In the genomic region with DNA sequence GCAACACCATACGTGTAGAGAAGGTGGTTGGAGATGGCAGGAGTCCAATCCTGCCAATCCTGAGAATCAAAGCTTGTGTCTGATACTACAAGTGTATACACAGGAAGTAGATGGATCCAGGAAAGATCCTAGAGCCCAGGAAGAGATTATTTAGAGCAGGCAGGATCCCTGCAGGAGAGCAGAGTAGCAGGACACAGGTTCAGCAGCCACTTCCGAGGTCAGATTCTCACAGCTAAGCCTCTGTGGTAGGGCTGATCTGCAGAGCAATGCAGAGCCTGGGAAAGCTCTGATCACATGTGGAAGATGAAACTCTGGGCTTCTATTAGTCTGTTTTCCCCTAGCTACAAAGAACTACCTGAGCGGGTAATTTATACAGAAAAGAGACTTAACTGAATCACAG, we compare ENCODE assay signal across 36 cellular contexts.
"Had no signal": no experiment of that assay in that cellular context is flagged by ENCODE, and none has a peak within 500 bp of the region (broad histone marks: within the 10 kb centered on the region; RNA-seq: fewer than 3 reads in every experiment).

No MANE protein-coding gene starts in this region.

- H3K4me2 ChIP-seq: PC-9 had no signal

- FAIRE-seq: astrocyte, RCC 7860 had no signal

- H3K36me3 ChIP-seq: adrenal gland, breast epithelium, WERI-Rb-1 had no signal

- H2AFZ ChIP-seq: PC-9 had no signal

- H3K4me3 Mint-ChIP-seq: activated CD4-positive, alpha-beta T cell treated with anti-CD3 and anti-CD28 coated beads, Interleukin-2, amount 10 ng/mL, durations not matched to agents 24 days and 14 days; activated CD8-positive, alpha-beta T cell treated with anti-CD3 and anti-CD28 coated beads, Interleukin-2, amount 10 ng/mL, durations not matched to agents 7 days and 5 days; activated naive CD4-positive, alpha-beta T cell treated with anti-CD3 and anti-CD28 coated beads for 36 hours; activated T-cell treated with anti-CD3 and anti-CD28 coated beads, Interleukin-2, amount 50 U/mL, for 4 hours; activated T-helper 1 cell treated with anti-CD3 and anti-CD28 coated beads, Interleukin-12 subunit alpha, Interleukin-12 subunit beta, Interleukin-2, Interleukin-4 antibody, amounts not matched to agents 30 ng/mL and 10 ng/mL and 1 ng/mL, durations not matched to agents 14 hours and 24 hours and 36 hours had no signal

- H3K9me3 ChIP-seq: adrenal gland, body of pancreas, breast epithelium had no signal

- H3K27ac Mint-ChIP-seq: activated CD4-positive, alpha-beta T cell treated with anti-CD3 and anti-CD28 coated beads, Interleukin-2, amount 10 ng/mL, durations not matched to agents 24 days and 14 days; activated CD8-positive, alpha-beta T cell treated with anti-CD3 and anti-CD28 coated beads, Interleukin-2, amount 10 ng/mL, durations not matched to agents 7 days and 5 days; activated naive CD4-positive, alpha-beta T cell treated with anti-CD3 and anti-CD28 coated beads for 36 hours; activated T-helper 1 cell treated with anti-CD3 and anti-CD28 coated beads, Interleukin-12 subunit alpha, Interleukin-12 subunit beta, Interleukin-2, Interleukin-4 antibody, amounts not matched to agents 30 ng/mL and 10 ng/mL and 1 ng/mL, durations not matched to agents 14 hours and 24 hours and 36 hours had no signal

- H3K27me3 Mint-ChIP-seq: activated CD4-positive, alpha-beta T cell treated with anti-CD3 and anti-CD28 coated beads, Interleukin-2, amount 10 ng/mL, durations not matched to agents 24 days and 14 days had no signal

- H3K4me1 Mint-ChIP-seq: activated CD4-positive, alpha-beta T cell treated with anti-CD3 and anti-CD28 coated beads, Interleukin-2, amount 10 ng/mL, durations not matched to agents 24 days and 14 days had no signal

- H3K27me3 ChIP-seq: adrenal gland, breast epithelium had no signal

- H3K4me3 ChIP-seq: adrenal gland, body of pancreas, breast epithelium, PC-9 had no signal

- ATAC-seq: activated CD8-positive, alpha-beta T cell treated with anti-CD3 and anti-CD28 coated beads, Interleukin-2, amount 10 ng/mL, durations not matched to agents 7 days and 5 days; activated naive CD4-positive, alpha-beta T cell treated with anti-CD3 and anti-CD28 coated beads, Interleukin-2, amount 50 U/mL, for 72 hours; activated T-cell treated with anti-CD3 and anti-CD28 coated beads, Interleukin-2, amount 50 U/mL, for 4 hours; body of pancreas; Right ventricle myocardium inferior; SK-N-SH treated with all-trans-retinoic acid at 6 μM for 48 hours had no signal

- H3K4me1 ChIP-seq: body of pancreas, breast epithelium had no signal

- DNase-seq: activated CD4-positive, alpha-beta T cell treated with anti-CD3 and anti-CD28 coated beads, Interleukin-2, amount 10 ng/mL, durations not matched to agents 24 days and 14 days; activated CD4-positive, alpha-beta T cell treated with anti-CD3 and anti-CD28 coated beads, Interleukin-2, amount 50 U/mL, for 4 hours; activated CD8-positive, alpha-beta T cell treated with anti-CD3 and anti-CD28 coated beads, Interleukin-2, amount 10 ng/mL, durations not matched to agents 7 days and 5 days; activated gamma-delta T cell treated with Interleukin-2 at 50 U/mL for 16 hours; activated naive CD4-positive, alpha-beta T cell treated with anti-CD3 and anti-CD28 coated beads for 36 hours; activated T-cell treated with anti-CD3 and anti-CD28 coated beads for 4 hours; activated T-cell treated with anti-CD3 and anti-CD28 coated beads, Interleukin-2, amount 50 U/mL, for 4 hours; adrenal gland; body of pancreas; Karpas-422; KBM-7; NCI-H1105; NCI-H1417 treated with DMSO at 0.1 percent for 48 hours; NCI-H1930; NCI-H2081 treated with DMSO at 0.1 percent for 48 hours; NCI-H2227 treated with DMSO at 0.1 percent for 48 hours; NCI-H446 treated with DMSO at 0.1 percent for 48 hours; NCI-H524; NCI-H69; NCI-H82; NK-92 treated with Interleukin-12 subunit alpha and Interleukin-12 subunit beta, amount 100 ng/mL, for 24 hours; PC-9; SIG-M5; SW 1271; T-helper 1 cell; T-helper 2 cell; T-helper 9 cell; WERI-Rb-1 had no signal

- H3K27ac ChIP-seq: adrenal gland, body of pancreas, breast epithelium, PC-9, RWPE1, WERI-Rb-1 had no signal
